Comparison of ENCODE assay signal across 8 cellular contexts in the genomic region with DNA sequence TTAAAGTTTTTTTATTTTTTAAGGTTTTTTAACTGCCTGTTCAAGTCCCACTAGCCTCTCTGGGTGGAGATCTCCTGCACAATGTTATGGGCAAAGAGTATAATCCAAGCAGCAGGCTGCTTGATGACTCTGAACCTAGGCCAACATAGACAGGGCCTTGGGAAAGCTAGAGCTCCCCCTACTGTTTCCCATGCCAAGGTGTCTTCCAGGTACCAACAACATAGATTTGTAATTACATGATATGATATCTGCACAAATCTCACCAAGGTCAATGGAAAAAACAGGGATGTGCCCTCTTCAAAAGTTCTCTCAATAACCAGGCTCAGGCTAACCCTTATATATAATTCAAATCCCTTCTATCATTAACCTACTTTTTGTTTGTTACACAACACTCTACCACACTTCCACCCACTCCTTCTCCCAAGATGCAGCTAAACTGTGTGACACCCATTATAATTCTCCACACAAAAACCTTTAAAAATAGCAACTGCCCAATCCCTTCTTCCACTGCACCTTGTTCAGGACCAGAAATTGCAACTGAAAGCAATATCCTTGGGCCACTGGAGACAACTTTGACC. TPM values are rescaled to one million over a fixed set of nuclear protein-coding genes. Genes with fewer than 3 reads are reported as not detected.
DNase-seq lines count a peak whose midpoint lies in the region; ATAC-seq, FAIRE-seq and TF ChIP-seq lines count a peak whose summit lies in the region.

No MANE protein-coding gene starts in this region.

- H3K9me3 Mint-ChIP-seq in naive B cell = no peaks in the 10 kb centered on the region

- POLR2A ChIA-PET in endothelial cell of umbilical vein (lab: Charles Lee) = no interaction called here

- intact Hi-C loops in endothelial cell of umbilical vein (cut with micrococcal nuclease) (loop anchor here (1.0 kb wide), 2 partner anchors 44 to 819 kb away; a partner anchor contains a TSS), thyroid gland (cut with DNase I) (no loop called here)

- peak overlapping the region in 3 of 6 donors; percentile 0 to 65 (median 33) for H3K27ac Mint-ChIP-seq in naive B cell

- no peaks in the 10 kb centered on the region for H3K4me1 ChIP-seq in endothelial cell of umbilical vein (ENCODE audit: control insufficient read depth, extremely low read depth, insufficient read depth, low read length)
- H3K4me1 ChIP-seq in thyroid gland = no peaks in the 10 kb centered on the region

- H3K27me3 Mint-ChIP-seq in naive B cell = no peaks in the 10 kb centered on the region

- H3K4me1 Mint-ChIP-seq in naive B cell = peaks cover 7 to 9% (median 7%) of the 10 kb centered on the region in 3 donors

- no TSS peak for BruUV-seq in endothelial cell of umbilical vein (replicated peaks; lab: Mats Ljungman, UMichigan)

- peaks cover 3% of the 10 kb centered on the region for H3K79me2 ChIP-seq in endothelial cell of umbilical vein (ENCODE audit: control insufficient read depth, insufficient read depth, low read length)

- H3K9ac ChIP-seq in endothelial cell of umbilical vein (replicated peaks; ENCODE audit: extremely low read depth, insufficient read depth, low read length) = no peak overlapping the region

- H3K36me3 Mint-ChIP-seq in naive B cell = no peaks in the 10 kb centered on the region

- H3K4me3 Mint-ChIP-seq in naive B cell = no peak overlapping the region

- TF ChIP-seq POLR2A in endothelial cell of umbilical vein (IDR thresholded peaks at IDR 0.05; ENCODE audit: low read depth, low read length) = no peak
- TF ChIP-seq POLR2A in thyroid gland (IDR thresholded peaks at IDR 0.05) = no peak

- H3K4me2 ChIP-seq in endothelial cell of umbilical vein (ENCODE audit: insufficient read depth, low read length) = no peak overlapping the region

- DNase-seq in A172 (ENCODE audit: low spot score) = peak; percentile 34
- DNase-seq in GM12864 (ENCODE audit: low read depth) = peak; percentile 22
- peak; percentile 25 for DNase-seq in NCI-H1105 treated with DMSO at 0.1 percent for 48 hours (lab: John Stamatoyannopoulos, UW)
- DNase-seq in endothelial cell of umbilical vein (ENCODE audit: low read depth, low spot score) = peak; percentile 62
- DNase-seq in naive B cell = peak; percentile 21
- peak; percentile 38 to 41 for DNase-seq in thyroid gland

- dilution Hi-C loops in endothelial cell of umbilical vein (cut with MboI; ENCODE audit: extremely low pct_ligation_motif_present, low sequenced_read_pairs) = no loop called here

- no peaks in the 10 kb centered on the region for H3K9me3 ChIP-seq in endothelial cell of umbilical vein (replicated peaks; ENCODE audit: control insufficient read depth, insufficient read depth, low read length)
- H3K9me3 ChIP-seq in thyroid gland = no peaks in the 10 kb centered on the region

- H4K20me1 ChIP-seq in endothelial cell of umbilical vein (replicated peaks; ENCODE audit: control insufficient read depth, extremely low read depth, insufficient read depth, low read length) = no peaks in the 10 kb centered on the region

- H3K27ac ChIP-seq in endothelial cell of umbilical vein (ENCODE audit: insufficient read depth, low read depth, low read length) = no peak overlapping the region
- H3K27ac ChIP-seq in thyroid gland = no peak overlapping the region

- no peak for FAIRE-seq in endothelial cell of umbilical vein (lab: Jason Lieb, UNC)

- peaks cover 3 to 8% of the 10 kb centered on the region in 2 experiments for H3K36me3 ChIP-seq in endothelial cell of umbilical vein (ENCODE audit: control insufficient read depth in 2 of 2, extremely low read depth in 1 of 2, insufficient read depth in 2 of 2, low read length in 2 of 2)
- peaks cover 2 to 16% of the 10 kb centered on the region in 2 donors for H3K36me3 ChIP-seq in thyroid gland

- peak; percentile 80 for TF ChIP-seq CTCF in GM12864 (IDR thresholded peaks at IDR 0.05; ENCODE audit: low read depth, low read length, missing control alignments)
- peak; percentile 62 to 77 for TF ChIP-seq CTCF in endothelial cell of umbilical vein (IDR thresholded peaks at IDR 0.05; ENCODE audit: extremely low read depth in 1 of 2, insufficient read depth in 1 of 2, low read depth in 1 of 2, low read length in 2 of 2)
- TF ChIP-seq CTCF in thyroid gland (IDR thresholded peaks at IDR 0.05) = peak in 5 of 6 experiments; percentile 18 to 74 (median 53)

- no peaks in the 10 kb centered on the region for H3K9me1 ChIP-seq in endothelial cell of umbilical vein (replicated peaks; ENCODE audit: control insufficient read depth, extremely low read depth, insufficient read depth, low read length)

- H3K27me3 ChIP-seq in endothelial cell of umbilical vein (ENCODE audit: control insufficient read depth in 2 of 2, insufficient read depth in 2 of 2, low read length in 2 of 2) (no peaks in the 10 kb centered on the region), thyroid gland (no peaks in the 10 kb centered on the region)

- peak; percentile 74 to 94 for ATAC-seq in activated CD4-positive, CD25-positive, alpha-beta regulatory T cell treated with anti-CD3 and anti-CD28 coated beads, Interleukin-2, amount 50 U/mL, for 24 hours
- ATAC-seq in naive B cell (ENCODE audit: low read depth in 2 of 2) (peak; percentile 71 to 77), HG03520 (IDR thresholded peaks at IDR 0.05; ENCODE audit: unreplicated experiment) (no peak)

- H3K4me3 ChIP-seq in GM12864 (ENCODE audit: low read depth, low read length) = no peak overlapping the region
- no peak overlapping the region for H3K4me3 ChIP-seq in endothelial cell of umbilical vein (replicated peaks in 1 of 3; ENCODE audit: insufficient read depth in 1 of 3, low read depth in 1 of 3, low read length in 3 of 3)
- H3K4me3 ChIP-seq in thyroid gland (replicated peaks in 1 of 3) = no peak overlapping the region

- no peak overlapping the region for H2AFZ ChIP-seq in endothelial cell of umbilical vein (ENCODE audit: low read depth, low read length)

- CTCF ChIA-PET in endothelial cell of umbilical vein (lab: Charles Lee) = interaction anchor here (0.7 to 2.5 kb wide), 25 partner anchors 9 to 819 kb away, joined by 3 to 20 read pairs (median 5); a partner anchor contains a TSS

TF ChIP-seq in endothelial cell of umbilical vein, 7 proteins besides CTCF, POLR2A, EP300 and RAD21:
- no peak for TF ChIP-seq FOS (IDR thresholded peaks at IDR 0.05; ENCODE audit: borderline replicate concordance, insufficient read depth, low read length)
- no peak for TF ChIP-seq MYC (IDR thresholded peaks at IDR 0.05; ENCODE audit: low read depth, low read length)
- TF ChIP-seq JUN (IDR thresholded peaks at IDR 0.05; ENCODE audit: borderline replicate concordance, insufficient read depth, insufficient read length, low read depth) = no peak
- no peak for TF ChIP-seq GATA2 (IDR thresholded peaks at IDR 0.05; ENCODE audit: insufficient read depth, insufficient read length, low read depth, low read length)
TF ChIP-seq in endothelial cell of umbilical vein: peak in this region for 0.

RNA-seq across cellular contexts. Expression of a gene that starts 43.8 kb away (rescaled TPM):
- 20.2 and 22.5 TPM in 2 replicates for total RNA-seq in A172 (2014; rRNA removed; shearing (Covaris generic))
- 38.3 and 39.1 TPM in 2 replicates for total RNA-seq in endothelial cell of umbilical vein
- 18.7 and 19.9 TPM in 2 replicates for polyA plus RNA-seq in endothelial cell of umbilical vein
- 16.9 and 20.6 TPM in 2 replicates for polyA plus RNA-seq in endothelial cell of umbilical vein (2011; cell fraction: cytosol; rRNA removed)
- polyA plus RNA-seq in endothelial cell of umbilical vein (2011; cell fraction: nucleus; rRNA removed) = 14.7 and 17.7 TPM in 2 replicates
- polyA plus RNA-seq in endothelial cell of umbilical vein (2012) = 20.8 and 23.6 TPM in 2 replicates
- 29.6 and 34.4 TPM in 2 replicates for polyA minus RNA-seq in endothelial cell of umbilical vein
- polyA minus RNA-seq in endothelial cell of umbilical vein (2011; cell fraction: cytosol; rRNA and poly(A)+ RNA removed) = 18.7 TPM
- polyA minus RNA-seq in endothelial cell of umbilical vein (2011; cell fraction: nucleus; rRNA and poly(A)+ RNA removed) = 21.9 and 25.6 TPM in 2 replicates
- 10 to 100 TPM; 12.5 to 22.5 (median 14.5) TPM for polyA plus RNA-seq in naive B cell (ENCODE audit: low read depth in 6 of 6)
- total RNA-seq in thyroid gland = 10 to 100 TPM; 29.4 to 50.0 (median 38.9) TPM

RNA-seq across cellular contexts. Expression of a gene that starts 49.7 kb away (rescaled TPM):
- 128 and 156 TPM in 2 replicates for total RNA-seq in A172 (2014; rRNA removed; shearing (Covaris generic))
- total RNA-seq in endothelial cell of umbilical vein (248 and 254 TPM in 2 replicates), thyroid gland (100 to 1,000 TPM in 2 of 4 donors, 10 to 100 TPM in 2; 79.7 to 312 (median 189) TPM)
- polyA plus RNA-seq in endothelial cell of umbilical vein (66.4 and 100 TPM in 2 replicates), naive B cell (ENCODE audit: low read depth in 6 of 6) (10 to 100 TPM; 16.5 to 37.3 (median 29.3) TPM)
- polyA plus RNA-seq in endothelial cell of umbilical vein (2011; cell fraction: cytosol; rRNA removed) = 161 and 226 TPM in 2 replicates
- 65.6 and 105 TPM in 2 replicates for polyA plus RNA-seq in endothelial cell of umbilical vein (2011; cell fraction: nucleus; rRNA removed)
- polyA plus RNA-seq in endothelial cell of umbilical vein (2012) = 225 and 241 TPM in 2 replicates
- 29.4 and 33.2 TPM in 2 replicates for polyA minus RNA-seq in endothelial cell of umbilical vein
- 22.0 TPM for polyA minus RNA-seq in endothelial cell of umbilical vein (2011; cell fraction: cytosol; rRNA and poly(A)+ RNA removed)
- 33.6 and 35.9 TPM in 2 replicates for polyA minus RNA-seq in endothelial cell of umbilical vein (2011; cell fraction: nucleus; rRNA and poly(A)+ RNA removed)
